In genomic region chr19:19319725-19320361, GRCh38 we compare ENCODE assay signal across 8 cellular contexts. TPM values are rescaled to one million over a fixed set of nuclear protein-coding genes. Genes with fewer than 3 reads are reported as not detected.
DNase-seq lines count a peak whose midpoint lies in the region; FAIRE-seq and TF ChIP-seq lines count a peak whose summit lies in the region.

No MANE protein-coding gene starts in this region.

- H3K27ac ChIP-seq in BLaER1 treated with 17β-estradiol and CSF1 and Interleukin-3, amounts not matched to agents 10 nM and 100 nM = peak overlapping the region; percentile 89 to 99 (median 97)
- H3K27ac ChIP-seq in keratinocyte (ENCODE audit: control insufficient read depth, insufficient read depth, low read length) = peak overlapping the region; percentile 96
- peak overlapping the region; percentile 94 for H3K27ac ChIP-seq in suprapubic skin

- no peak for DNase-seq in HFFc6
- DNase-seq in activated T-helper 2 cell treated with anti-CD3 and anti-CD28 coated beads, Interferon-gamma antibody, Interleukin-2, Interleukin-4, amounts not matched to agents 10 μg/mL and 5 μg/mL and 100 μg/mL, durations not matched to agents 14 hours and 24 hours and 36 hours (ENCODE audit: low spot score) = peak; percentile 11
- DNase-seq in keratinocyte (ENCODE audit: low read depth, low spot score) = no peak
- DNase-seq in suprapubic skin (ENCODE audit: low spot score in 2 of 2) = no peak
- no peak for DNase-seq in DMS153 (lab: John Stamatoyannopoulos, UW)
- no peak for DNase-seq in SKM-1 (lab: John Stamatoyannopoulos, UW; ENCODE audit: unreplicated experiment)
- DNase-seq in superior temporal gyrus (ENCODE audit: extremely low spot score) = no peak

- peak overlapping the region; percentile 75 to 100 (median 97) for H3K4me3 ChIP-seq in BLaER1 treated with 17β-estradiol and CSF1 and Interleukin-3, amounts not matched to agents 10 nM and 100 nM
- peak overlapping the region; percentile 85 to 98 (median 94) for H3K4me3 ChIP-seq in keratinocyte (ENCODE audit: control insufficient read depth in 2 of 3, extremely low read depth in 1 of 3, insufficient read depth in 2 of 3, low read depth in 1 of 3, low read length in 3 of 3)
- H3K4me3 ChIP-seq in suprapubic skin = peak overlapping the region; percentile 89

- no peaks in the 10 kb centered on the region; the same call in none of the 2 replicates for H3K27me3 Mint-ChIP-seq in HFFc6 (ENCODE audit: insufficient read depth)
- H3K27me3 Mint-ChIP-seq in activated T-helper 2 cell treated with anti-CD3 and anti-CD28 coated beads, Interferon-gamma antibody, Interleukin-2, Interleukin-4, amounts not matched to agents 10 μg/mL and 5 μg/mL and 100 μg/mL, durations not matched to agents 14 hours and 24 hours and 36 hours (ENCODE audit: low read depth) = no peaks in the 10 kb centered on the region

- peak overlapping the region; percentile 87 to 100 (median 95) for H3K4me2 ChIP-seq in BLaER1 treated with 17β-estradiol and CSF1 and Interleukin-3, amounts not matched to agents 10 nM and 100 nM
- H3K4me2 ChIP-seq in keratinocyte (ENCODE audit: control insufficient read depth, extremely low read depth, insufficient read depth, low read depth, low read length) = peak overlapping the region; percentile 91

- peaks cover 18 to 76% (median 40%) of the 10 kb centered on the region in 11 experiments; a peak in 21 of 22 replicates for H4K20me1 ChIP-seq in BLaER1 treated with 17β-estradiol and CSF1 and Interleukin-3, amounts not matched to agents 10 nM and 100 nM
- H4K20me1 ChIP-seq in keratinocyte (ENCODE audit: control insufficient read depth, extremely low read depth, insufficient read depth, low read length) = no peaks in the 10 kb centered on the region

- H3K9me3 ChIP-seq in BLaER1 treated with 17β-estradiol and CSF1 and Interleukin-3, amounts not matched to agents 10 nM and 100 nM (replicated peaks in 1 of 11) = no peaks in the 10 kb centered on the region
- H3K9me3 ChIP-seq in keratinocyte (ENCODE audit: control insufficient read depth, low read depth, low read length) (no peaks in the 10 kb centered on the region), suprapubic skin (no peaks in the 10 kb centered on the region)

- H3K4me1 ChIP-seq in BLaER1 treated with 17β-estradiol and CSF1 and Interleukin-3, amounts not matched to agents 10 nM and 100 nM = peaks cover 33 to 50% (median 44%) of the 10 kb centered on the region in 10 experiments
- peaks cover 8% of the 10 kb centered on the region for H3K4me1 ChIP-seq in keratinocyte (ENCODE audit: control insufficient read depth, extremely low read depth, insufficient read depth, low read length)
- H3K4me1 ChIP-seq in suprapubic skin = peaks cover 40% of the 10 kb centered on the region

- no peak for TF ChIP-seq POLR2A in suprapubic skin (IDR thresholded peaks at IDR 0.05)

- H3K9me1 ChIP-seq in keratinocyte (ENCODE audit: control insufficient read depth, extremely low read depth, insufficient read depth, low read length) = no peaks in the 10 kb centered on the region

- H3K4me3 Mint-ChIP-seq in HFFc6 = peak overlapping the region; percentile 98
- H3K4me3 Mint-ChIP-seq in activated T-helper 2 cell treated with anti-CD3 and anti-CD28 coated beads, Interferon-gamma antibody, Interleukin-2, Interleukin-4, amounts not matched to agents 10 μg/mL and 5 μg/mL and 100 μg/mL, durations not matched to agents 14 hours and 24 hours and 36 hours (ENCODE audit: low read depth) = peak overlapping the region; percentile 95

- intact Hi-C loops in activated T-helper 2 cell treated with anti-CD3 and anti-CD28 coated beads, Interferon-gamma antibody, Interleukin-2, Interleukin-4, amounts not matched to agents 10 μg/mL and 5 μg/mL and 100 μg/mL, durations not matched to agents 14 hours and 24 hours and 36 hours (cut with micrococcal nuclease) = loop anchor here (1.0 to 2.0 kb wide), 3 partner anchors 41 to 182 kb away; partner anchors contain the start of genes BORCS8, RFXANK and TMEM161A

- TF ChIP-seq CTCF in HFFc6 (IDR thresholded peaks at IDR 0.05) = no peak
- TF ChIP-seq CTCF in keratinocyte (optimal IDR thresholded peaks at IDR 0.05 in 1 of 3, IDR thresholded peaks at IDR 0.05 in 1 of 3, conservative IDR thresholded peaks at IDR 0.05 in 1 of 3; ENCODE audit: extremely low read depth in 1 of 3, insufficient read depth in 2 of 3, low read length in 3 of 3) = no peak
- TF ChIP-seq CTCF in suprapubic skin (IDR thresholded peaks at IDR 0.05) = no peak

- peak overlapping the region; percentile 88 to 100 (median 98) for H3K9ac ChIP-seq in BLaER1 treated with 17β-estradiol and CSF1 and Interleukin-3, amounts not matched to agents 10 nM and 100 nM
- peak overlapping the region; percentile 98 for H3K9ac ChIP-seq in keratinocyte (ENCODE audit: control insufficient read depth, extremely low read depth, insufficient read depth, low read length)

- H3K79me2 ChIP-seq in keratinocyte (ENCODE audit: control insufficient read depth, insufficient read depth, low read length) = peaks cover 57% of the 10 kb centered on the region

- FAIRE-seq in keratinocyte (lab: Jason Lieb, UNC) = no peak

- peaks cover 22% of the 10 kb centered on the region for H3K36me3 Mint-ChIP-seq in HFFc6 (ENCODE audit: low read depth)
- H3K36me3 Mint-ChIP-seq in activated T-helper 2 cell treated with anti-CD3 and anti-CD28 coated beads, Interferon-gamma antibody, Interleukin-2, Interleukin-4, amounts not matched to agents 10 μg/mL and 5 μg/mL and 100 μg/mL, durations not matched to agents 14 hours and 24 hours and 36 hours (ENCODE audit: low read depth) = peaks cover 33% of the 10 kb centered on the region

- H2AFZ ChIP-seq in keratinocyte (ENCODE audit: control insufficient read depth, low read length) = peak overlapping the region; percentile 98

- peaks cover 38% of the 10 kb centered on the region for H3K4me1 Mint-ChIP-seq in HFFc6 (ENCODE audit: low read depth)
- H3K4me1 Mint-ChIP-seq in activated T-helper 2 cell treated with anti-CD3 and anti-CD28 coated beads, Interferon-gamma antibody, Interleukin-2, Interleukin-4, amounts not matched to agents 10 μg/mL and 5 μg/mL and 100 μg/mL, durations not matched to agents 14 hours and 24 hours and 36 hours (ENCODE audit: low read depth) = peaks cover 29% of the 10 kb centered on the region

- dilution Hi-C loops in keratinocyte (cut with MboI; ENCODE audit: extremely low pct_ligation_motif_present, low sequenced_read_pairs) = no loop called here

- no peaks in the 10 kb centered on the region for H3K9me3 Mint-ChIP-seq in HFFc6
- no peaks in the 10 kb centered on the region for H3K9me3 Mint-ChIP-seq in activated T-helper 2 cell treated with anti-CD3 and anti-CD28 coated beads, Interferon-gamma antibody, Interleukin-2, Interleukin-4, amounts not matched to agents 10 μg/mL and 5 μg/mL and 100 μg/mL, durations not matched to agents 14 hours and 24 hours and 36 hours

- TF ChIP-seq EP300 in suprapubic skin (IDR thresholded peaks at IDR 0.05) = no peak

- H3K27ac Mint-ChIP-seq in HFFc6 = peak overlapping the region; percentile 100
- peak overlapping the region; percentile 100 for H3K27ac Mint-ChIP-seq in activated T-helper 2 cell treated with anti-CD3 and anti-CD28 coated beads, Interferon-gamma antibody, Interleukin-2, Interleukin-4, amounts not matched to agents 10 μg/mL and 5 μg/mL and 100 μg/mL, durations not matched to agents 14 hours and 24 hours and 36 hours

- WGBS in suprapubic skin = 7% methylated on average over 28 of the region's 32 CpGs

- H3K36me3 ChIP-seq in BLaER1 treated with 17β-estradiol and CSF1 and Interleukin-3, amounts not matched to agents 10 nM and 100 nM = peaks cover 40 to 58% (median 49%) of the 10 kb centered on the region in 11 experiments
- H3K36me3 ChIP-seq in keratinocyte (ENCODE audit: control insufficient read depth in 2 of 2, extremely low read depth in 1 of 2, insufficient read depth in 2 of 2, low read length in 2 of 2) (peaks cover 11 to 14% of the 10 kb centered on the region in 2 experiments), suprapubic skin (peaks cover 27% of the 10 kb centered on the region)

- H3K27me3 ChIP-seq in BLaER1 treated with 17β-estradiol and CSF1 and Interleukin-3, amounts not matched to agents 10 nM and 100 nM = no peaks in the 10 kb centered on the region
- H3K27me3 ChIP-seq in keratinocyte (ENCODE audit: control insufficient read depth, extremely low read depth, insufficient read depth, low read length) (no peaks in the 10 kb centered on the region), suprapubic skin (no peaks in the 10 kb centered on the region)

RNA-seq across cellular contexts. Expression of gene SUGP1, which starts 0.5 kb away (rescaled TPM):
- total RNA-seq in HFFc6 (2021; fragmentation: NEBNext Ultra II Directional; extraction: Animal tissue kit (Norgen Biotek cat#: 25700)) = 10 to 100 TPM; 37.7 to 47.0 (median 44.4) TPM
- total RNA-seq in activated T-helper 2 cell treated with anti-CD3 and anti-CD28 coated beads, Interferon-gamma antibody, Interleukin-2, Interleukin-4, amounts not matched to agents 10 μg/mL and 5 μg/mL and 100 μg/mL, durations not matched to agents 14 hours and 24 hours and 36 hours = 67.6 and 73.4 TPM in 2 replicates
- polyA plus RNA-seq in keratinocyte = 23.3 to 37.4 TPM (median 28.6 TPM) in 3 replicates
- polyA plus RNA-seq in keratinocyte (2011; ENCODE audit: low read depth) = 31.8 TPM
- polyA plus RNA-seq in keratinocyte (2011; cell fraction: cytosol; rRNA removed) = 10.3 and 22.4 TPM in 2 replicates
- 53.5 and 53.8 TPM in 2 replicates for polyA plus RNA-seq in keratinocyte (2011; cell fraction: nucleus; rRNA removed)
- polyA plus RNA-seq in keratinocyte (2012; ENCODE audit: low replicate concordance) = 23.3 and 37.7 TPM in 2 replicates
- 17.9 to 26.9 TPM (median 21.9 TPM) in 3 replicates for polyA minus RNA-seq in keratinocyte
- 29.0 TPM for polyA minus RNA-seq in keratinocyte (2011; cell fraction: cytosol; rRNA and poly(A)+ RNA removed)
- polyA minus RNA-seq in keratinocyte (2011; cell fraction: nucleus; rRNA and poly(A)+ RNA removed) = 29.5 and 31.4 TPM in 2 replicates
- total RNA-seq in suprapubic skin = 10 to 100 TPM; 23.1 to 64.8 (median 31.3) TPM

RNA-seq across cellular contexts. Expression of gene MAU2, which starts 0.8 kb away (rescaled TPM):
- 10 to 100 TPM; 24.8 to 33.0 (median 29.4) TPM for total RNA-seq in HFFc6 (2021; fragmentation: NEBNext Ultra II Directional; extraction: Animal tissue kit (Norgen Biotek cat#: 25700))
- total RNA-seq in activated T-helper 2 cell treated with anti-CD3 and anti-CD28 coated beads, Interferon-gamma antibody, Interleukin-2, Interleukin-4, amounts not matched to agents 10 μg/mL and 5 μg/mL and 100 μg/mL, durations not matched to agents 14 hours and 24 hours and 36 hours = 55.3 and 60.3 TPM in 2 replicates
- 9.7 to 18.8 TPM (median 10.3 TPM) in 3 replicates for polyA plus RNA-seq in keratinocyte
- polyA plus RNA-seq in keratinocyte (2011; ENCODE audit: low read depth) = 5.0 TPM
- 7.6 and 9.8 TPM in 2 replicates for polyA plus RNA-seq in keratinocyte (2011; cell fraction: cytosol; rRNA removed)
- 36.0 and 48.6 TPM in 2 replicates for polyA plus RNA-seq in keratinocyte (2011; cell fraction: nucleus; rRNA removed)
- polyA plus RNA-seq in keratinocyte (2012; ENCODE audit: low replicate concordance) = 13.9 and 16.2 TPM in 2 replicates
- polyA minus RNA-seq in keratinocyte = 39.8 to 89.3 TPM (median 49.6 TPM) in 3 replicates
- polyA minus RNA-seq in keratinocyte (2011; cell fraction: cytosol; rRNA and poly(A)+ RNA removed) = 25.5 TPM
- polyA minus RNA-seq in keratinocyte (2011; cell fraction: nucleus; rRNA and poly(A)+ RNA removed) = 42.6 and 43.3 TPM in 2 replicates
- 100 to 1,000 TPM in 1 of 4 donors, 10 to 100 TPM in 3; 59.5 to 220 (median 77.6) TPM for total RNA-seq in suprapubic skin

RNA-seq across cellular contexts. Expression of gene TM6SF2, which starts 46.7 kb away (rescaled TPM):
- total RNA-seq in HFFc6 (2021; fragmentation: NEBNext Ultra II Directional; extraction: Animal tissue kit (Norgen Biotek cat#: 25700)) = under 1 TPM in 3 of 6 experiments, not detected in 3; 0.23 to 0.45 (median 0.28) TPM
- total RNA-seq in activated T-helper 2 cell treated with anti-CD3 and anti-CD28 coated beads, Interferon-gamma antibody, Interleukin-2, Interleukin-4, amounts not matched to agents 10 μg/mL and 5 μg/mL and 100 μg/mL, durations not matched to agents 14 hours and 24 hours and 36 hours = not detected in 2 replicates
- polyA plus RNA-seq in keratinocyte = not detected in 3 replicates
- polyA plus RNA-seq in keratinocyte (2011; ENCODE audit: low read depth) = not detected
- not detected in 2 replicates for polyA plus RNA-seq in keratinocyte (2011; cell fraction: cytosol; rRNA removed)
- not detected in 2 replicates for polyA plus RNA-seq in keratinocyte (2011; cell fraction: nucleus; rRNA removed)
- polyA plus RNA-seq in keratinocyte (2012; ENCODE audit: low replicate concordance) = not detected in 2 replicates
- polyA minus RNA-seq in keratinocyte = not detected in 3 replicates
- polyA minus RNA-seq in keratinocyte (2011; cell fraction: cytosol; rRNA and poly(A)+ RNA removed) = not detected
- not detected in 2 replicates for polyA minus RNA-seq in keratinocyte (2011; cell fraction: nucleus; rRNA and poly(A)+ RNA removed)
- under 1 TPM in 1 of 4 donors, not detected in 3; 0.42 TPM for total RNA-seq in suprapubic skin
